Comparison of ENCODE assay signal across 8 cellular contexts in the genomic region with DNA sequence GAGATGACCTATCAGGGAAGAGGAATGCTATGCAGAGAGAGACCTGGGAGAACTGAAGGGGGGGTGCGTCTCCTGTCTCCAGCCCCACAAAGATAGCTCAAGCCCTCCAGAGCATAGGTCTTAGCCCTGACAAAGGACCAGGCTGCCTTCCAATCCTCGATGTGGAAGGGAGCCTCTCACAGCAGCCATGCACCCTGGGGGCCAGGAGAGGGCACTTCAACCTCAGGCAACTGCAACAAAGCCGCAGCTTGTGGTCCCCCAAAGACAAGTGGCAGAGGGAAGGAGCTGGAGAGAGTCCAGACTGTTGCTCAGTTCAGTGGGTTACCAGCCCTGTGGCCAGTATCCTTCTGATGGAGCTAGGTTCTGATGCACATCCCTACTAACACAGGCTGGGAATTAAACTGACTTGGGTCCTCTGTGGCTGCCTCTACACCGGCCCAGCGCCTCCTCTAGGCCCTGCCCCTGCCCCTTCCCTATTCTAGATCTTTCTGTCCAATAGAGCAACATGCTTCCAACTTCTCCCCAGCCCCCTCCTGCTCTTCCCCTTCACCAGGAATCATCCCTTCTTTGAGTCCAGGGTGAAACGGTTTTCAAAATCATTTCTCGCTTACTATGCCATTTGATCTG.
DNase-seq lines count a peak whose midpoint lies in the region; ATAC-seq and TF ChIP-seq lines count a peak whose summit lies in the region.

No MANE protein-coding gene starts in this region.

- TF ChIP-seq RAD21 in Ishikawa (IDR thresholded peaks at IDR 0.05; ENCODE audit: low read depth), result peak; percentile 61

- no peaks in the 10 kb centered on the region for H3K4me1 ChIP-seq in thoracic aorta (ENCODE audit: control insufficient read depth in 1 of 2, low read depth in 2 of 2)

- TF ChIP-seq CTCF in thoracic aorta (IDR thresholded peaks at IDR 0.05), result peak; percentile 32

- ATAC-seq in GM19351 (IDR thresholded peaks at IDR 0.05; ENCODE audit: unreplicated experiment) (peak; percentile 82), left lobe of liver (peak; percentile 84), thoracic aorta (ENCODE audit: insufficient number of reproducible peaks, low FRiP score, low read depth) (no peak)

- H3K36me3 ChIP-seq in thoracic aorta, result no peaks in the 10 kb centered on the region

- no peak overlapping the region for H3K27ac ChIP-seq in thoracic aorta

- no peak overlapping the region for H3K4me3 ChIP-seq in thoracic aorta

- no peaks in the 10 kb centered on the region for H3K27me3 ChIP-seq in thoracic aorta (replicated peaks; ENCODE audit: insufficient read depth)

- DNase-seq in D341Med (ENCODE audit: low spot score) (peak; percentile 80), NOMO-1 treated with DMSO at 0.1 percent for 48 hours (lab: John Stamatoyannopoulos, UW; ENCODE audit: unreplicated experiment) (peak; percentile 67), cerebellar cortex (ENCODE audit: low spot score) (peak; percentile 53), left lobe of liver (ENCODE audit: low spot score) (peak; percentile 50), thoracic aorta (ENCODE audit: low spot score) (no peak), activated gamma-delta T cell (lab: John Stamatoyannopoulos, UW) (no peak)

- no peak for TF ChIP-seq EP300 in Ishikawa (IDR thresholded peaks at IDR 0.05; ENCODE audit: borderline replicate concordance)

- no peaks in the 10 kb centered on the region for H3K9me3 ChIP-seq in thoracic aorta

TF ChIP-seq in Ishikawa, 13 proteins besides CTCF, POLR2A, EP300 and RAD21:
- TF ChIP-seq TEAD4 (IDR thresholded peaks at IDR 0.05), result no peak
- TF ChIP-seq ZBTB7A (IDR thresholded peaks at IDR 0.05; ENCODE audit: low read depth), result no peak
- TF ChIP-seq CEBPB (IDR thresholded peaks at IDR 0.05), result no peak
- TF ChIP-seq CREB1 (IDR thresholded peaks at IDR 0.05; ENCODE audit: low read depth), result no peak
- TF ChIP-seq TCF12 (IDR thresholded peaks at IDR 0.05; ENCODE audit: low read depth), result no peak
- TF ChIP-seq USF1 (IDR thresholded peaks at IDR 0.05), result no peak
- TF ChIP-seq REST (IDR thresholded peaks at IDR 0.05; ENCODE audit: low read depth), result no peak
- TF ChIP-seq TAF1 (IDR thresholded peaks at IDR 0.05; ENCODE audit: low read depth), result no peak
- no peak for TF ChIP-seq MAX (IDR thresholded peaks at IDR 0.05)
- no peak for TF ChIP-seq FOXM1 (IDR thresholded peaks at IDR 0.05; ENCODE audit: borderline replicate concordance, low read depth)
- TF ChIP-seq NFIC (IDR thresholded peaks at IDR 0.05), result no peak
- TF ChIP-seq YY1 (IDR thresholded peaks at IDR 0.05; ENCODE audit: low read depth), result no peak
- TF ChIP-seq EGR1 (IDR thresholded peaks at IDR 0.05), result no peak
TF ChIP-seq in Ishikawa: peak in this region for 0.

Comparison
In these comparisons a context has a peak if more than half of its experiments do, and no peak if none do; other contexts are left out.
1. DNase-seq: peak in D341Med (single experiment), NOMO-1 treated with DMSO at 0.1 percent for 48 hours (single experiment), cerebellar cortex (single experiment) and left lobe of liver (single experiment); none in thoracic aorta (single experiment) and activated gamma-delta T cell (single experiment).